ENCODE assay signal across 1 cellular context in the genomic region with DNA sequence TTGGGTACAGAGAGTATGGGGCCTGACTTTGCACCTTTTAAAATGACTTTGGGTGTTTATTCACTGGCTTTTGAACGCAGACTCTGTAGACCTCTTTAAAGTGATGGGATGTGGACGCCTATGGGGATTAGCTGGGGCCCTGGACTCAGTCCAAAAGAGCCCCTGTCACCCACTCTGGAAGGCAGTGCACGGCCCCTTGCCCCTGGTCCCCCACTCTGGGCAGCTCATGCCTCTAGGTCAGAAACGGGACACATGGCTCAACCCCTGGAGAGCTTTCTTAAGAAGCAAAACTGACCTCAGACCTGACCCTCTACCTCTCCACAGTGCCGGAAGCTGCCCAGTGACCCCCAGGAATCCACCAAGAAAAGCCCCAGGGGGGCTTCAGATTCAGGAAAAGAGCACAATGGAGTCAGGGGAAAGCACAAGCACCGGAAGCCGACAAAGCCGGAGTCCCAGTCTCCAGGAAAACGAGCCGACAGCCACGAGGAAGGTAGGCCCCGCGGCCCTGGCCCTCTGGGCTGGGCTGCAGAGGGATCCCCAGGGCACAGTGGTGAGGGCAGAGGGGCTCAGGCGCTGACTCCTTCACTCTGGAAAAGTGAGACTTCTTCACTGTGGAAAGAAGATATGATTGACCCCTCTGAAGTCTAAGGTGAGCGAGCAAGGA.
TF ChIP-seq lines count a peak whose summit lies in the region.

No MANE protein-coding gene starts in this region.

TF ChIP-seq in GM23338, 12 proteins besides CTCF, POLR2A, EP300 and RAD21 (continued from another document):
- TF ChIP-seq ZNF462 (CRISPR knock-in tag; IDR thresholded peaks at IDR 0.05) (no peak), REST (IDR thresholded peaks at IDR 0.05; ENCODE audit: unreplicated experiment) (no peak), ZNF114 (CRISPR knock-in tag; IDR thresholded peaks at IDR 0.05) (no peak), CREB1 (CRISPR knock-in tag; IDR thresholded peaks at IDR 0.05; ENCODE audit: low read depth) (no peak)
